Comparison of ENCODE assay signal across 11 cellular contexts in genomic region chrX:49292400-49293362, GRCh38. TPM values are rescaled to one million over a fixed set of nuclear protein-coding genes. Genes with fewer than 3 reads are reported as not detected.
"Had no signal": no experiment of that assay in that cellular context is flagged by ENCODE, and none has a peak within 500 bp of the region (broad histone marks: within the 10 kb centered on the region; RNA-seq: fewer than 3 reads in every experiment).

No MANE protein-coding gene starts in this region.

- H3K4me1 Mint-ChIP-seq: brain had no signal

- H3K9me3 Mint-ChIP-seq: activated T-helper 2 cell treated with anti-CD3 and anti-CD28 coated beads, Interferon-gamma antibody, Interleukin-2, Interleukin-4, amounts not matched to agents 10 μg/mL and 5 μg/mL and 100 μg/mL, durations not matched to agents 14 hours and 24 hours and 36 hours had no signal

- H3K36me3 ChIP-seq: ovary had no signal

- H3K27ac Mint-ChIP-seq: activated T-helper 2 cell treated with anti-CD3 and anti-CD28 coated beads, Interferon-gamma antibody, Interleukin-2, Interleukin-4, amounts not matched to agents 10 μg/mL and 5 μg/mL and 100 μg/mL, durations not matched to agents 14 hours and 24 hours and 36 hours had no signal

- H3K27me3 ChIP-seq: ovary had no signal

- H3K4me3 Mint-ChIP-seq: brain had no signal

- H3K27ac ChIP-seq: ovary had no signal

- H3K4me3 ChIP-seq: ovary had no signal

- H3K9me3 ChIP-seq: ovary had no signal

- FAIRE-seq: urothelium cell line had no signal

RNA-seq across cellular contexts. Expression of gene GAGE10, which starts 10.8 kb away (rescaled TPM):
- total RNA-seq: activated T-helper 2 cell treated with anti-CD3 and anti-CD28 coated beads, Interferon-gamma antibody, Interleukin-2, Interleukin-4, amounts not matched to agents 10 μg/mL and 5 μg/mL and 100 μg/mL, durations not matched to agents 14 hours and 24 hours and 36 hours; cerebellum; dermis microvascular lymphatic vessel endothelial cell; glomerular endothelial cell; lower leg skin; ovary; temporal lobe had no signal
- polyA plus RNA-seq: esophagus, neural cell, ovary had no signal

RNA-seq across cellular contexts. Expression of gene FOXP3, which starts 28.2 kb away (rescaled TPM):
- total RNA-seq: cerebellum, dermis microvascular lymphatic vessel endothelial cell, glomerular endothelial cell had no signal
- polyA plus RNA-seq: neural cell had no signal

RNA-seq across cellular contexts. Expression of gene GAGE12J, which starts 29.2 kb away (rescaled TPM):
- total RNA-seq: activated T-helper 2 cell treated with anti-CD3 and anti-CD28 coated beads, Interferon-gamma antibody, Interleukin-2, Interleukin-4, amounts not matched to agents 10 μg/mL and 5 μg/mL and 100 μg/mL, durations not matched to agents 14 hours and 24 hours and 36 hours; cerebellum; dermis microvascular lymphatic vessel endothelial cell; glomerular endothelial cell; lower leg skin; ovary; temporal lobe had no signal
- polyA plus RNA-seq: esophagus, neural cell, ovary had no signal

RNA-seq across cellular contexts. Expression of gene GAGE13, which starts 38.7 kb away (rescaled TPM):
- total RNA-seq: activated T-helper 2 cell treated with anti-CD3 and anti-CD28 coated beads, Interferon-gamma antibody, Interleukin-2, Interleukin-4, amounts not matched to agents 10 μg/mL and 5 μg/mL and 100 μg/mL, durations not matched to agents 14 hours and 24 hours and 36 hours; cerebellum; dermis microvascular lymphatic vessel endothelial cell; glomerular endothelial cell; lower leg skin; temporal lobe had no signal
- polyA plus RNA-seq: esophagus, neural cell, ovary had no signal
